19 cellular contexts compared by ENCODE assay signal in genomic region chr11:86726118-86726748, GRCh38. TPM values are rescaled to one million over a fixed set of nuclear protein-coding genes. Genes with fewer than 3 reads are reported as not detected.
A peak's percentile ranks its signal among the peaks of the same experiment; 100 is the strongest.
DNase-seq lines count a peak whose midpoint lies in the region; ATAC-seq and TF ChIP-seq lines count a peak whose summit lies in the region.
"Had no signal": no experiment of that assay in that cellular context is flagged by ENCODE, and none has a peak within 500 bp of the region (broad histone marks: within the 10 kb centered on the region; RNA-seq: fewer than 3 reads in every experiment).

No MANE protein-coding gene starts in this region.

- no peak overlapping the region for H3K4me3 ChIP-seq in Panc1 (ENCODE audit: low read depth in 2 of 2, low read length in 2 of 2)
- H3K4me3 ChIP-seq in choroid plexus epithelial cell (ENCODE audit: low read depth, low read length) = no peak overlapping the region
- no peak overlapping the region for H3K4me3 ChIP-seq in Peyer's patch
- H3K4me3 ChIP-seq: lung had no signal

- no peak overlapping the region for H3K4me3 Mint-ChIP-seq in stimulated activated effector memory CD8-positive, alpha-beta T cell treated with anti-CD3 and anti-CD28 coated beads, Interleukin-12 subunit alpha, Interleukin-12 subunit beta, amount 100 ng/mL, for 72 hours
- no peak overlapping the region for H3K4me3 Mint-ChIP-seq in type B pancreatic cell
- H3K4me3 Mint-ChIP-seq: activated CD4-positive, alpha-beta memory T cell treated with anti-CD3 and anti-CD28 coated beads, Interleukin-2, amount 10 ng/mL, durations not matched to agents 7 days and 5 days; activated T-helper 1 cell treated with anti-CD3 and anti-CD28 coated beads, Interleukin-12 subunit alpha, Interleukin-12 subunit beta, Interleukin-2, Interleukin-4 antibody, amounts not matched to agents 30 ng/mL and 10 ng/mL and 1 ng/mL, durations not matched to agents 14 hours and 24 hours and 36 hours; endodermal cell; natural killer cell treated with Interleukin-12 subunit alpha and Interleukin-12 subunit beta and Interleukin-15 and Interleukin-18, amount 100 ng/mL, for 72 hours; stimulated activated naive CD8-positive, alpha-beta T cell treated with anti-CD3 and anti-CD28 coated beads, Interleukin-15, Interleukin-2, amounts not matched to agents 100 ng/mL and 50 ng/mL, for 24 hours had no signal

- TF ChIP-seq CTCF in Panc1 (IDR thresholded peaks at IDR 0.05) (no peak), choroid plexus epithelial cell (conservative IDR thresholded peaks at IDR 0.05; ENCODE audit: low read depth, low read length) (no peak), type B pancreatic cell (conservative IDR thresholded peaks at IDR 0.05) (no peak), Peyer's patch (IDR thresholded peaks at IDR 0.05) (no peak)

- no peaks in the 10 kb centered on the region for H3K4me1 Mint-ChIP-seq in stimulated activated effector memory CD8-positive, alpha-beta T cell treated with anti-CD3 and anti-CD28 coated beads, Interleukin-12 subunit alpha, Interleukin-12 subunit beta, amount 100 ng/mL, for 72 hours
- peaks cover 4% of the 10 kb centered on the region for H3K4me1 Mint-ChIP-seq in type B pancreatic cell (ENCODE audit: unreplicated experiment)
- H3K4me1 Mint-ChIP-seq: activated CD4-positive, alpha-beta memory T cell treated with anti-CD3 and anti-CD28 coated beads, Interleukin-2, amount 10 ng/mL, durations not matched to agents 7 days and 5 days had no signal

- peaks cover 9 to 18% of the 10 kb centered on the region in 2 donors for H3K9me3 Mint-ChIP-seq in activated naive CD4-positive, alpha-beta T cell treated with anti-CD3 and anti-CD28 coated beads, Interleukin-2, amount 50 U/mL, for 72 hours
- peaks cover 6% of the 10 kb centered on the region for H3K9me3 Mint-ChIP-seq in stimulated activated effector memory CD8-positive, alpha-beta T cell treated with anti-CD3 and anti-CD28 coated beads, Interleukin-12 subunit alpha, Interleukin-12 subunit beta, amount 100 ng/mL, for 72 hours
- no peaks in the 10 kb centered on the region for H3K9me3 Mint-ChIP-seq in type B pancreatic cell

- peaks cover 15% of the 10 kb centered on the region; the same call in 1 of the 2 replicates for H3K4me1 ChIP-seq in Panc1 (ENCODE audit: control insufficient read depth, insufficient read depth, low read length)
- H3K4me1 ChIP-seq in Peyer's patch = no peaks in the 10 kb centered on the region

- intact Hi-C loops in Panc1 (cut with micrococcal nuclease; ENCODE audit: unreplicated experiment) = no loop called here

- H3K36me3 ChIP-seq in Panc1 (ENCODE audit: control insufficient read depth, insufficient read depth, low read length) (no peaks in the 10 kb centered on the region), Peyer's patch (no peaks in the 10 kb centered on the region)

- H3K27me3 ChIP-seq in Panc1 (ENCODE audit: control insufficient read depth, insufficient read depth, low read length) = no peaks in the 10 kb centered on the region
- H3K27me3 ChIP-seq in Peyer's patch = no peaks in the 10 kb centered on the region

- TF ChIP-seq POLR2A in Peyer's patch (IDR thresholded peaks at IDR 0.05) = no peak

- H3K27me3 Mint-ChIP-seq in type B pancreatic cell = no peaks in the 10 kb centered on the region

- no TSS peak for BruUV-seq in Panc1 (replicated peaks; lab: Mats Ljungman, UMichigan)

- POLR2A ChIA-PET in Panc1 (lab: Charles Lee) = interaction anchor here (0.7 kb wide), 1 partner anchor 16 kb away, joined by 3 read pairs; no protein-coding TSS in a partner anchor

- H3K36me3 Mint-ChIP-seq in activated naive CD4-positive, alpha-beta T cell treated with anti-CD3 and anti-CD28 coated beads, Interleukin-2, amount 50 U/mL, for 72 hours = peaks cover 4 to 18% of the 10 kb centered on the region in 2 donors
- H3K36me3 Mint-ChIP-seq in stimulated activated effector memory CD8-positive, alpha-beta T cell treated with anti-CD3 and anti-CD28 coated beads, Interleukin-12 subunit alpha, Interleukin-12 subunit beta, amount 100 ng/mL, for 72 hours = no peaks in the 10 kb centered on the region
- H3K36me3 Mint-ChIP-seq in type B pancreatic cell = no peaks in the 10 kb centered on the region

- ATAC-seq in activated naive CD4-positive, alpha-beta T cell treated with anti-CD3 and anti-CD28 coated beads, Interleukin-2, amount 50 U/mL, for 72 hours = peak; percentile 64 to 70
- peak; percentile 82 for ATAC-seq in Panc1
- peak; percentile 37 for ATAC-seq in stimulated activated effector memory CD8-positive, alpha-beta T cell treated with anti-CD3 and anti-CD28 coated beads, Interleukin-12 subunit alpha, Interleukin-12 subunit beta, amount 100 ng/mL, for 72 hours
- ATAC-seq: natural killer cell treated with Interleukin-12 subunit alpha and Interleukin-12 subunit beta and Interleukin-15 and Interleukin-18, amount 100 ng/mL, for 72 hours had no signal

- DNase-seq in activated naive CD4-positive, alpha-beta T cell treated with anti-CD3 and anti-CD28 coated beads, Interleukin-2, amount 50 U/mL, for 72 hours (ENCODE audit: low spot score in 2 of 2) = no peak
- no peak for DNase-seq in activated naive CD4-positive, alpha-beta T cell treated with anti-CD3 and anti-CD28 coated beads, Interleukin-2, amount 50 U/mL, for 16 hours
- DNase-seq in Panc1 (ENCODE audit: low read depth, low spot score) = no peak
- DNase-seq in choroid plexus epithelial cell (ENCODE audit: low read depth) = peak; percentile 75
- DNase-seq in stimulated activated effector memory CD8-positive, alpha-beta T cell treated with anti-CD3 and anti-CD28 coated beads, Interleukin-12 subunit alpha, Interleukin-12 subunit beta, amount 100 ng/mL, for 72 hours (ENCODE audit: low spot score in 2 of 2) = no peak
- DNase-seq in type B pancreatic cell (ENCODE audit: extremely low spot score, unreplicated experiment) = no peak
- no peak for DNase-seq in NCI-H1436 (lab: John Stamatoyannopoulos, UW)
- DNase-seq in Peyer's patch = no peak
- DNase-seq: activated CD4-positive, alpha-beta memory T cell treated with anti-CD3 and anti-CD28 coated beads, Interleukin-2, amount 10 ng/mL, durations not matched to agents 7 days and 5 days; cerebellar nuclear complex; DND-41; endodermal cell; Karpas-422; NCI-H1436 treated with DMSO at 0.1 percent for 48 hours; NCI-H446 treated with DMSO at 0.1 percent for 48 hours had no signal

- H3K27ac ChIP-seq in Panc1 (ENCODE audit: low read length) = peak overlapping the region; percentile 53
- no peak overlapping the region for H3K27ac ChIP-seq in Peyer's patch

- H3K9me3 ChIP-seq in Panc1 (ENCODE audit: control insufficient read depth, insufficient read depth, low read depth, low read length) (peaks cover 41% of the 10 kb centered on the region), Peyer's patch (no peaks in the 10 kb centered on the region)

- no peak overlapping the region for H3K27ac Mint-ChIP-seq in activated naive CD4-positive, alpha-beta T cell treated with anti-CD3 and anti-CD28 coated beads, Interleukin-2, amount 50 U/mL, for 72 hours
- H3K27ac Mint-ChIP-seq in stimulated activated effector memory CD8-positive, alpha-beta T cell treated with anti-CD3 and anti-CD28 coated beads, Interleukin-12 subunit alpha, Interleukin-12 subunit beta, amount 100 ng/mL, for 72 hours = no peak overlapping the region
- no peak overlapping the region for H3K27ac Mint-ChIP-seq in type B pancreatic cell
- H3K27ac Mint-ChIP-seq: activated CD4-positive, alpha-beta memory T cell treated with anti-CD3 and anti-CD28 coated beads, Interleukin-2, amount 10 ng/mL, durations not matched to agents 7 days and 5 days; activated T-helper 1 cell treated with anti-CD3 and anti-CD28 coated beads, Interleukin-12 subunit alpha, Interleukin-12 subunit beta, Interleukin-2, Interleukin-4 antibody, amounts not matched to agents 30 ng/mL and 10 ng/mL and 1 ng/mL, durations not matched to agents 14 hours and 24 hours and 36 hours; endodermal cell; natural killer cell treated with Interleukin-12 subunit alpha and Interleukin-12 subunit beta and Interleukin-15 and Interleukin-18, amount 100 ng/mL, for 72 hours; stimulated activated naive CD8-positive, alpha-beta T cell treated with anti-CD3 and anti-CD28 coated beads, Interleukin-15, Interleukin-2, amounts not matched to agents 100 ng/mL and 50 ng/mL, for 24 hours had no signal

- in situ Hi-C loops in Panc1 (cut with HindIII; ENCODE audit: low pct_unique_long_range_greater_than_20kb, low sequenced_read_pairs) = no loop called here

- CTCF ChIA-PET in Panc1 (lab: Charles Lee) = no interaction called here

RNA-seq across cellular contexts. Expression of gene ME3, which starts 53.8 kb away (rescaled TPM):
- total RNA-seq in activated naive CD4-positive, alpha-beta T cell treated with anti-CD3 and anti-CD28 coated beads, Interleukin-2, amount 50 U/mL, for 72 hours = 10 to 100 TPM in 1 of 2 donors, 1 to 10 TPM in 1; 5.5 to 16.2 TPM
- total RNA-seq in Panc1 (2021; ENCODE audit: unreplicated experiment) = 35.3 TPM
- 31.8 TPM for polyA plus RNA-seq in Panc1 (2012; ENCODE audit: insufficient read length)
- 6.5 and 9.7 TPM in 2 replicates for total RNA-seq in type B pancreatic cell (ENCODE audit: low replicate concordance)
- total RNA-seq in Peyer's patch = 10 to 100 TPM; 15.9 to 94.9 (median 51.3) TPM
